19 cellular contexts compared by ENCODE assay signal in genomic region chr1:86776108-86776507, GRCh38.
DNase-seq lines count a peak whose midpoint lies in the region; ATAC-seq, FAIRE-seq and TF ChIP-seq lines count a peak whose summit lies in the region.
"Had no signal": no experiment of that assay in that cellular context is flagged by ENCODE, and none has a peak within 500 bp of the region (broad histone marks: within the 10 kb centered on the region; RNA-seq: fewer than 3 reads in every experiment).

No MANE protein-coding gene starts in this region.

- H3K9me3 ChIP-seq in HepG2 (ENCODE audit: low read length), result no peaks in the 10 kb centered on the region
- H3K9me3 ChIP-seq in right lobe of liver, result no peaks in the 10 kb centered on the region
- H3K9me3 ChIP-seq in neutrophil, result no peaks in the 10 kb centered on the region
- H3K9me3 ChIP-seq: SK-N-SH had no signal

- no peak overlapping the region for H2AFZ ChIP-seq in HepG2 (ENCODE audit: low read length)
- H2AFZ ChIP-seq: GM23248 had no signal

- 92% methylated on average over 2 of the region's 2 CpGs for WGBS in HepG2 (ENCODE audit: low lambda C conversion rate)
- 60% methylated on average over 2 of the region's 2 CpGs for WGBS in right lobe of liver (ENCODE audit: insufficient coverage, low coverage, low lambda C conversion rate, missing lambda C conversion rate)

- H3K36me3 ChIP-seq in HepG2 (replicated peaks in 1 of 2; ENCODE audit: control insufficient read depth in 1 of 2, insufficient read depth in 2 of 2, low read length in 2 of 2), result no peaks in the 10 kb centered on the region
- no peaks in the 10 kb centered on the region for H3K36me3 ChIP-seq in right lobe of liver
- no peaks in the 10 kb centered on the region for H3K36me3 ChIP-seq in neutrophil

- in situ Hi-C loops in HepG2 (cut with HindIII; ENCODE audit: extremely low pct_ligation_motif_present, low pct_unique_long_range_greater_than_20kb), result loop anchor here (10.0 kb wide), 1 partner anchor 139 kb away; the partner anchor contains the start of genes HS2ST1 and SELENOF

- BruUV-seq in HepG2 (replicated peaks; lab: Mats Ljungman, UMichigan), result no TSS peak

- peaks cover 79% of the 10 kb centered on the region for H3K4me1 ChIP-seq in HepG2 (ENCODE audit: insufficient read depth, low read length)
- H3K4me1 ChIP-seq in right lobe of liver, result no peaks in the 10 kb centered on the region
- H3K4me1 ChIP-seq in neutrophil (ENCODE audit: control insufficient read depth in 1 of 2, insufficient read depth in 1 of 2, low read depth in 1 of 2, low read length in 1 of 2), result peaks cover 58 to 68% of the 10 kb centered on the region in 2 experiments

- intact Hi-C loops in HepG2 (cut with micrococcal nuclease; ENCODE audit: unreplicated experiment), result loop anchor here (10.0 kb wide), 1 partner anchor 71 kb away; the partner anchor contains the start of gene SH3GLB1
- intact Hi-C loops in right lobe of liver (cut with DNase I), result no loop called here

- no peak for TF ChIP-seq EP300 in HepG2 (IDR thresholded peaks at IDR 0.05; ENCODE audit: low read depth in 2 of 2, low read length in 2 of 2)
- TF ChIP-seq EP300 in HepG2 (CRISPR knock-in tag; IDR thresholded peaks at IDR 0.05; ENCODE audit: borderline replicate concordance), result no peak

- no peak overlapping the region for H3K9ac ChIP-seq in HepG2 (ENCODE audit: insufficient read depth, low read depth, low read length)
- H3K9ac ChIP-seq: GM23248, SK-N-SH had no signal

- H3K79me2 ChIP-seq in HepG2 (ENCODE audit: insufficient read depth, low read length), result no peaks in the 10 kb centered on the region

- CTCF ChIA-PET in HepG2 (lab: Yijun Ruan, JAX; ENCODE audit: low intra/inter-chr PET ratio, low total read pairs), result no interaction called here

- no peaks in the 10 kb centered on the region for H4K20me1 ChIP-seq in HepG2 (ENCODE audit: insufficient read depth, low read length)

- H3K27me3 ChIP-seq in HepG2 (ENCODE audit: control insufficient read depth in 1 of 2, insufficient read depth in 2 of 2, low read length in 2 of 2) (no peaks in the 10 kb centered on the region), right lobe of liver (no peaks in the 10 kb centered on the region), neutrophil (no peaks in the 10 kb centered on the region)

- no peak for TF ChIP-seq CTCF in HepG2 (CRISPR knock-in tag; IDR thresholded peaks at IDR 0.05)
- TF ChIP-seq CTCF in right lobe of liver (IDR thresholded peaks at IDR 0.05), result no peak
- no peak for TF ChIP-seq CTCF in neutrophil (IDR thresholded peaks at IDR 0.05)

- no peak overlapping the region for H3K4me2 ChIP-seq in HepG2 (ENCODE audit: low read depth, low read length)
- H3K4me2 ChIP-seq: SK-N-SH had no signal

- H3K4me3 ChIP-seq in HepG2 (replicated peaks in 1 of 3; ENCODE audit: insufficient read depth in 1 of 3, low read depth in 2 of 3, low read length in 3 of 3) (no peak overlapping the region), right lobe of liver (no peak overlapping the region), neutrophil (ENCODE audit: low read depth in 1 of 2, low read length in 1 of 2) (no peak overlapping the region)
- H3K4me3 ChIP-seq: GM23248 had no signal

- H3K27ac ChIP-seq in HepG2 (ENCODE audit: extremely low read length, insufficient read depth, low read length) (peak overlapping the region; percentile 90), right lobe of liver (no peak overlapping the region), neutrophil (peak overlapping the region; percentile 100)
- H3K27ac ChIP-seq: 22Rv1, GM23248 had no signal

- DNase-seq in HepG2 (ENCODE audit: low spot score), result no peak
- no peak for DNase-seq in right lobe of liver
- DNase-seq in fibroblast of gingiva (ENCODE audit: low read depth), result peak; percentile 77
- DNase-seq in NOMO-1 (lab: John Stamatoyannopoulos, UW; ENCODE audit: unreplicated experiment in 2 of 2), result no peak
- DNase-seq in SW 1271 (lab: John Stamatoyannopoulos, UW), result no peak
- DNase-seq in stimulated activated CD4-positive, alpha-beta T cell treated with anti-CD3 and anti-CD28 coated beads, Interleukin-4, amount 100 ng/mL, for 24 hours, result no peak
- DNase-seq in NCI-H187 treated with DMSO at 0.1 percent for 48 hours (lab: John Stamatoyannopoulos, UW), result no peak
- DNase-seq: DND-41, GDM1, GM23248, NCI-H1436 treated with DMSO at 0.1 percent for 48 hours, NCI-H2227 treated with DMSO at 0.1 percent for 48 hours, NCI-H526, PC-3, SK-N-SH had no signal

- TF ChIP-seq POLR2A in HepG2 (IDR thresholded peaks at IDR 0.05; ENCODE audit: insufficient read depth in 1 of 2, low read depth in 2 of 2, low read length in 2 of 2), result no peak
- TF ChIP-seq POLR2A in right lobe of liver (IDR thresholded peaks at IDR 0.05), result no peak

- no peak for FAIRE-seq in HepG2 (lab: Jason Lieb, UNC)
- FAIRE-seq: D721Med had no signal

- POLR2A ChIA-PET in HepG2 (lab: Yijun Ruan, JAX), result interaction anchor here (1.0 to 1.3 kb wide), 4 partner anchors 26 to 139 kb away, joined by 3 to 4 read pairs (median 3); partner anchors contain the start of genes HS2ST1 and SELENOF

- no peak for ATAC-seq in HepG2
- ATAC-seq in right lobe of liver, result no peak
- ATAC-seq: HCT116, PC-3 had no signal

- no peak for TF ChIP-seq RAD21 in HepG2 (CRISPR knock-in tag; IDR thresholded peaks at IDR 0.05)

TF ChIP-seq in HepG2, 621 proteins besides CTCF, POLR2A, EP300 and RAD21:
- TF ChIP-seq ATF4 (CRISPR knock-in tag; IDR thresholded peaks at IDR 0.05), result no peak
- no peak for TF ChIP-seq HDAC2 (CRISPR knock-in tag; IDR thresholded peaks at IDR 0.05)
- no peak for TF ChIP-seq GPN1 (CRISPR knock-in tag; IDR thresholded peaks at IDR 0.05; ENCODE audit: borderline replicate concordance)
- TF ChIP-seq USF2 (IDR thresholded peaks at IDR 0.05; ENCODE audit: low read depth, low read length), result no peak
- no peak for TF ChIP-seq USF2 (CRISPR knock-in tag; IDR thresholded peaks at IDR 0.05; ENCODE audit: borderline replicate concordance)
- TF ChIP-seq HNF4A (CRISPR knock-in tag; IDR thresholded peaks at IDR 0.05), result no peak
- no peak for TF ChIP-seq NFRKB (IDR thresholded peaks at IDR 0.05)
- TF ChIP-seq ZNF724P (CRISPR knock-in tag; IDR thresholded peaks at IDR 0.05; ENCODE audit: borderline replicate concordance), result no peak
- no peak for TF ChIP-seq NAIF1 (CRISPR knock-in tag; IDR thresholded peaks at IDR 0.05; ENCODE audit: borderline replicate concordance)
- TF ChIP-seq WIZ (CRISPR knock-in tag; IDR thresholded peaks at IDR 0.05), result no peak

Comparison
In these comparisons a context has a peak if more than half of its experiments do, and no peak if none do; other contexts are left out.
1. H3K27ac ChIP-seq: peak in HepG2 (single experiment) and neutrophil (single experiment); none in right lobe of liver (0 of 3).